ENCODE assay signal across 10 cellular contexts in genomic region chr9:87711857-87712800, GRCh38. TPM values are rescaled to one million over a fixed set of nuclear protein-coding genes. Genes with fewer than 3 reads are reported as not detected.
DNase-seq lines count a peak whose midpoint lies in the region; ATAC-seq, FAIRE-seq and TF ChIP-seq lines count a peak whose summit lies in the region.
"Had no signal": no experiment of that assay in that cellular context is flagged by ENCODE, and none has a peak within 500 bp of the region (broad histone marks: within the 10 kb centered on the region; RNA-seq: fewer than 3 reads in every experiment).

No MANE protein-coding gene starts in this region.

- FAIRE-seq in K562 (lab: Jason Lieb, UNC) = peak; percentile 49
- FAIRE-seq: A204.1 had no signal

- H3K4me1 ChIP-seq in K562 (replicated peaks in 1 of 2; ENCODE audit: control insufficient read depth in 2 of 2, insufficient read depth in 2 of 2, low read length in 2 of 2) = peaks cover 21 to 41% of the 10 kb centered on the region in 2 experiments; a peak in 4 of 5 replicates
- peaks cover 0 to 7% (median 3%) of the 10 kb centered on the region in 4 donors for H3K4me1 ChIP-seq in liver (ENCODE audit: control insufficient read depth in 4 of 4, insufficient read depth in 4 of 4, low read length in 3 of 4)
- peaks cover 19% of the 10 kb centered on the region for H3K4me1 ChIP-seq in upper lobe of right lung

- CTCF ChIA-PET in K562 (lab: Yijun Ruan, JAX; ENCODE audit: low intra/inter-chr PET ratio) = no interaction called here

- no TSS peak for BruUV-seq in K562 (replicated peaks; lab: Mats Ljungman, UMichigan)

- intact Hi-C loops in K562 (cut with micrococcal nuclease) (no loop called here), upper lobe of right lung (cut with DNase I) (no loop called here)

- no peaks in the 10 kb centered on the region for H3K9me3 ChIP-seq in K562 (replicated peaks; ENCODE audit: control insufficient read depth, insufficient read depth, low read depth, low read length)
- H3K9me3 ChIP-seq in liver (ENCODE audit: control insufficient read depth in 4 of 4, low read length in 3 of 4) = no peaks in the 10 kb centered on the region
- no peaks in the 10 kb centered on the region for H3K9me3 ChIP-seq in upper lobe of right lung

- peak overlapping the region; percentile 6 for H2AFZ ChIP-seq in K562 (ENCODE audit: low read depth, low read length)

- POLR2A ChIA-PET in K562 (lab: Yijun Ruan, JAX) = interaction anchor here (1.8 kb wide), 1 partner anchor 11 kb away, joined by 7 read pairs; no protein-coding TSS in a partner anchor

- H3K4me3 ChIP-seq in K562 = no peak overlapping the region
- no peak overlapping the region for H3K4me3 ChIP-seq in liver (ENCODE audit: low read depth in 1 of 3, low read length in 3 of 3)
- no peak overlapping the region for H3K4me3 ChIP-seq in upper lobe of right lung

- H3K79me2 ChIP-seq in K562 (ENCODE audit: control insufficient read depth, insufficient read depth, low read length) = no peaks in the 10 kb centered on the region

- in situ Hi-C loops in K562 (cut with MboI) = no loop called here

- TF ChIP-seq CTCF in K562 (IDR thresholded peaks at IDR 0.05 in 2 of 3, conservative IDR thresholded peaks at IDR 0.05 in 1 of 3; ENCODE audit: insufficient read depth in 2 of 3, low read depth in 1 of 3, low read length in 3 of 3) (no peak), liver (IDR thresholded peaks at IDR 0.05; ENCODE audit: low read depth, low read length, missing input control) (no peak), upper lobe of right lung (IDR thresholded peaks at IDR 0.05) (no peak)

- H3K9me1 ChIP-seq in K562 (ENCODE audit: control insufficient read depth, insufficient read depth, low read length) = peaks cover 3% of the 10 kb centered on the region

- H3K36me3 ChIP-seq in K562 (ENCODE audit: control insufficient read depth, insufficient read depth, low read length) = peaks cover 4% of the 10 kb centered on the region; the same call in 2 of the 3 replicates
- H3K36me3 ChIP-seq in liver (ENCODE audit: control insufficient read depth in 4 of 4, insufficient read depth in 3 of 4, low read depth in 1 of 4, low read length in 3 of 4) = peaks cover 0 to 19% (median 15%) of the 10 kb centered on the region in 4 donors
- peaks cover 17% of the 10 kb centered on the region for H3K36me3 ChIP-seq in upper lobe of right lung

- 35% methylated on average over 8 of the region's 9 CpGs for WGBS in K562 (ENCODE audit: insufficient coverage, low coverage, missing lambda C conversion rate)
- 68% methylated on average over 9 of the region's 9 CpGs for WGBS in liver

- ATAC-seq in K562 = no peak
- ATAC-seq in upper lobe of right lung = peak; percentile 75
- no peak for ATAC-seq in HG03108 (IDR thresholded peaks at IDR 0.05; ENCODE audit: unreplicated experiment)

- no peak for TF ChIP-seq POLR2A in K562 (conservative IDR thresholded peaks at IDR 0.05)

- H3K27me3 ChIP-seq in K562 (ENCODE audit: control insufficient read depth in 2 of 2, insufficient read depth in 2 of 2, low read length in 2 of 2) (no peaks in the 10 kb centered on the region), liver (ENCODE audit: control insufficient read depth in 4 of 4, insufficient read depth in 4 of 4, low read length in 3 of 4) (no peaks in the 10 kb centered on the region), upper lobe of right lung (no peaks in the 10 kb centered on the region)

- TF ChIP-seq RAD21 in K562 (CRISPR knock-in tag; conservative IDR thresholded peaks at IDR 0.05 in 1 of 2, IDR thresholded peaks at IDR 0.05 in 1 of 2) = no peak
- TF ChIP-seq RAD21 in liver (IDR thresholded peaks at IDR 0.05) = no peak

- no peak overlapping the region; the same call in 1 of the 2 replicates for H3K4me2 ChIP-seq in K562 (ENCODE audit: insufficient read depth, low read length)

- peak; percentile 16 for DNase-seq in activated CD4-positive, alpha-beta T cell treated with anti-CD3 and anti-CD28 coated beads for 48 hours
- DNase-seq in activated CD4-positive, alpha-beta T cell treated with anti-CD3 and anti-CD28 coated beads, Interleukin-2, amount 50 U/mL, for 4 hours = no peak
- peak in 2 of 4 experiments; percentile 10 to 29 for DNase-seq in K562 (ENCODE audit: extremely low read depth in 1 of 4, low spot score in 3 of 4)
- no peak for DNase-seq in upper lobe of right lung
- no peak for DNase-seq in medulla oblongata (ENCODE audit: extremely low spot score)
- no peak for DNase-seq in activated CD8-positive, alpha-beta memory T cell treated with anti-CD3 and anti-CD28 coated beads, Interleukin-2, amount 50 U/mL, for 4 hours
- DNase-seq: activated naive CD4-positive, alpha-beta T cell treated with anti-CD3 and anti-CD28 coated beads for 36 hours had no signal

- H3K9ac ChIP-seq in K562 (ENCODE audit: insufficient read depth in 1 of 2, low read depth in 2 of 2, low read length in 2 of 2) = peak overlapping the region; percentile 21 to 38; a peak in 2 of 4 replicates
- no peak overlapping the region for H3K9ac ChIP-seq in liver (ENCODE audit: low read depth in 1 of 2, low read length in 2 of 2)

- no peak for TF ChIP-seq EP300 in K562 (IDR thresholded peaks at IDR 0.05; ENCODE audit: low read length)

- no peaks in the 10 kb centered on the region for H4K20me1 ChIP-seq in K562 (replicated peaks; ENCODE audit: control insufficient read depth, insufficient read depth, low read length)

- H3K27ac ChIP-seq in K562 (ENCODE audit: extremely low read depth, low read depth, low read length) (peak overlapping the region; percentile 95; the same call in 2 of the 3 replicates), liver (ENCODE audit: low read depth in 1 of 2, low read length in 2 of 2) (peak overlapping the region; percentile 34 to 68), upper lobe of right lung (peak overlapping the region; percentile 72)

TF ChIP-seq in K562, 482 proteins besides CTCF, POLR2A, EP300 and RAD21 (continues in another document):
- TF ChIP-seq SMAD4 (CRISPR knock-in tag; conservative IDR thresholded peaks at IDR 0.05) (0 out of 2 replicates have a peak, but pooled peaks have one; percentile 19), BHLHE40 (IDR thresholded peaks at IDR 0.05; ENCODE audit: low read length) (peak; percentile 39; the same call in 1 of the 2 replicates), ATF3 (IDR thresholded peaks at IDR 0.05) (peak; percentile 41; the same call in 1 of the 2 replicates), ATF3 (CRISPR knock-in tag; conservative IDR thresholded peaks at IDR 0.05) (no peak), EGR1 (conservative IDR thresholded peaks at IDR 0.05) (peak; percentile 75), RBM22 (IDR thresholded peaks at IDR 0.05; ENCODE audit: low read depth, low read length, poor library complexity, severe bottlenecking) (no peak), BACH1 (tag; IDR thresholded peaks at IDR 0.05) (0 out of 2 replicates have a peak, but pooled peaks have one; percentile 42), MCM2 (IDR thresholded peaks at IDR 0.05; ENCODE audit: low read depth) (no peak)

TF ChIP-seq in liver, 16 proteins besides CTCF, POLR2A, EP300 and RAD21 (continues in another document):
- TF ChIP-seq ZBTB33 (IDR thresholded peaks at IDR 0.05) (no peak), GABPA (IDR thresholded peaks at IDR 0.05 in 1 of 2, conservative IDR thresholded peaks at IDR 0.05 in 1 of 2) (no peak), RXRA (IDR thresholded peaks at IDR 0.05) (no peak), YY1 (IDR thresholded peaks at IDR 0.05) (no peak), NR2F2 (IDR thresholded peaks at IDR 0.05) (no peak)

RNA-seq across cellular contexts. Expression of gene CTSL, which starts 13.8 kb away (rescaled TPM):
- 106 and 129 TPM in 2 replicates for total RNA-seq in K562 (2011; cell fraction: chromatin; rRNA removed; ENCODE audit: low replicate concordance)
- 121 and 124 TPM in 2 replicates for total RNA-seq in K562 (2011; cell fraction: nucleolus; rRNA removed)
- total RNA-seq in K562 (2011; cell fraction: nucleoplasm; rRNA removed) = 126 and 169 TPM in 2 replicates
- 81.5 and 97.6 TPM in 2 replicates for total RNA-seq in K562 (2014; rRNA removed)
- total RNA-seq in K562 (2014; rRNA removed; fragmentation: Illumina TruSeq; extraction: Trizol) = 93.7 and 105 TPM in 2 replicates
- 73.7 and 78.3 TPM in 2 replicates for total RNA-seq in K562 (2015; rRNA removed; fragmentation: Illumina TruSeq; extraction: Trizol)
- 65.7 and 76.4 TPM in 2 replicates for total RNA-seq in K562 (2021)
- 82.5 and 165 TPM in 2 replicates for polyA plus RNA-seq in K562 (2011; rRNA removed)
- 70.7 and 75.2 TPM in 2 replicates for polyA plus RNA-seq in K562 (2011; cell fraction: cytosol; rRNA removed)
- polyA plus RNA-seq in K562 (2011; cell fraction: nucleus; rRNA removed) = 41.8 and 42.6 TPM in 2 replicates
- polyA plus RNA-seq in K562 (2012) = 93.9 and 142 TPM in 2 replicates
- polyA plus RNA-seq in K562 (2014; fragmentation: Illumina TruSeq; extraction: Trizol) = 98.7 and 108 TPM in 2 replicates
- 10 to 100 TPM; 55.9 to 61.8 TPM for polyA plus RNA-seq in K562 (2014; fragmentation: Nextera tagmentation; extraction: Ambion mirVana)
- 111 and 118 TPM in 2 replicates for polyA plus RNA-seq in K562 (2014; rRNA removed)
- polyA minus RNA-seq in K562 (2011; rRNA and poly(A)+ RNA removed) = 62.7 and 104 TPM in 2 replicates
- polyA minus RNA-seq in K562 (2011; cell fraction: cytosol; rRNA and poly(A)+ RNA removed) = 18.7 and 35.0 TPM in 2 replicates
- 12.0 and 12.6 TPM in 2 replicates for polyA minus RNA-seq in K562 (2011; cell fraction: nucleus; rRNA and poly(A)+ RNA removed)
- total RNA-seq in liver = 100 to 1,000 TPM; 156 to 193 TPM
- 100 to 1,000 TPM; 167 to 210 TPM for polyA plus RNA-seq in liver
- total RNA-seq in upper lobe of right lung = 146 TPM

Comparison
In these comparisons a context has a peak if more than half of its experiments do, and no peak if none do; other contexts are left out.
1. H3K9ac ChIP-seq: peak in K562 (2 of 2); none in liver (0 of 2).
2. Peak in every context shown above with its lines, with median percentiles within 50 percentile points of each other: H3K27ac ChIP-seq.